In the genomic region with DNA sequence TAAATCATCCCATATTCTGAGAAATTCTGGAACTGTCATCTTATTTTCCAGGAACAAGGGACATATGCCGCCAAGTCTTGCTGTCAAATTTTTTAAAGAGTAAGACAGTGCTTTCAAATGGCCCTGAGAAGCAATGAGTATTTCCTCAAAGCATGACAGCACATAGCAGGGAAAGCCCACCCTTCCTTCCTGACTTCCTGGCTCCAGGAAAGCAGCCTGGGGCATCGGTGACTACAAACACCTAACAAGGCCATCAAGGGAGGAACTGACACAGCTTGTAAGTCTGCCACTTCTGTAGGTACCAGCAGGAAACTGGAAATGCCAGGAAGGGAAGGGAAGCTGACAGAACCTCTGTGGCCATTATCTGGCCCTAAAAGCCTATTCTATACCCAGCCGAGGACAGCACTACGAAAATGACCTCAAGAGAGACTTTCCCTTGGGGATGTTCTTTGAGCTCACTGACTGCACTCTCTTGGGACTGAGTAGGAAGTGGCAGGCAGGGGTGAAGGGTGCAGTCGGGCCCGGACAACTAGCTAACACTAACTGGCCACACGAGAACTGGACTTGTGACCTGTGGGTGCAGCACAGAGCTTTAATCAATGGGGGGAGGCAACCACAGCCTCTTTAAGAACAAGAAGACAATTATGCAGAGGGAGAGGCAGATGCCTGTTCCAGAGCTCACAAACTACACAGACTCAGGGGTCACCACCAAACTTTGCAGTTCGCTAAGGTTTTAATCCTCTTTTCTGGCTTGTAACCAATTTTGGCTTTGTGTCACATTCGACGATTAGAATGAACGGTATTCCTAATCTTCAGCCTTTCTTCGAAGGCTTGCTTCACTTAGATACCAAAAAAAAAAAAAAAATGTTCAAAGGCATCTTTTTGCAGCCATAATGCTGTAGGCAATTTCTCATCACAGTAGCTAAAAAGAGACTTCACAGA, we compare ENCODE assay signal across 14 cellular contexts. TPM values are rescaled to one million over a fixed set of nuclear protein-coding genes. Genes with fewer than 3 reads are reported as not detected.
DNase-seq lines count a peak whose midpoint lies in the region; ATAC-seq and TF ChIP-seq lines count a peak whose summit lies in the region.
"Had no signal": no experiment of that assay in that cellular context is flagged by ENCODE, and none has a peak within 500 bp of the region (broad histone marks: within the 10 kb centered on the region; RNA-seq: fewer than 3 reads in every experiment).

No MANE protein-coding gene starts in this region.

- H3K9me3 ChIP-seq in endodermal cell (ENCODE audit: control insufficient read depth, low read length) (no peaks in the 10 kb centered on the region), spleen (no peaks in the 10 kb centered on the region)
- H3K9me3 ChIP-seq: breast epithelium had no signal

- intact Hi-C loops in spleen (cut with DNase I; ENCODE audit: low total_unique reads), result no loop called here

- H3K9ac ChIP-seq in endodermal cell (ENCODE audit: extremely low read depth, low read length, poor library complexity, severe bottlenecking), result no peak overlapping the region

- H3K36me3 ChIP-seq in endodermal cell (ENCODE audit: control insufficient read depth, insufficient read depth, low read length) (peaks cover 52% of the 10 kb centered on the region), spleen (peaks cover 0 to 9% (median 0%) of the 10 kb centered on the region in 6 donors)
- H3K36me3 ChIP-seq: breast epithelium had no signal

- TF ChIP-seq CTCF in HFFc6 (IDR thresholded peaks at IDR 0.05) (no peak), endodermal cell (conservative IDR thresholded peaks at IDR 0.05) (no peak), spleen (IDR thresholded peaks at IDR 0.05 in 8 of 11, conservative IDR thresholded peaks at IDR 0.05 in 3 of 11) (no peak), GM13976 (IDR thresholded peaks at IDR 0.05; ENCODE audit: borderline replicate concordance, control extremely low read depth, extremely low read depth, insufficient read depth, missing control alignments) (no peak)

- H3K9me3 Mint-ChIP-seq in HFFc6, result no peaks in the 10 kb centered on the region
- H3K9me3 Mint-ChIP-seq in endodermal cell, result no peaks in the 10 kb centered on the region
- H3K9me3 Mint-ChIP-seq: activated CD4-positive, alpha-beta T cell treated with anti-CD3 and anti-CD28 coated beads, Interleukin-2, amount 10 ng/mL, durations not matched to agents 24 days and 14 days; activated T-helper 1 cell treated with anti-CD3 and anti-CD28 coated beads, Interleukin-12 subunit alpha, Interleukin-12 subunit beta, Interleukin-2, Interleukin-4 antibody, amounts not matched to agents 30 ng/mL and 10 ng/mL and 1 ng/mL, durations not matched to agents 14 hours and 24 hours and 36 hours; CD4-positive, alpha-beta T cell had no signal

- H3K27ac ChIP-seq in endodermal cell (ENCODE audit: low read depth, low read length), result no peak overlapping the region
- H3K27ac ChIP-seq in spleen, result peak overlapping the region in 6 of 8 donors; percentile 15 to 93 (median 61)

- ATAC-seq in left lobe of liver, result peak; percentile 83
- ATAC-seq in HG03196 (IDR thresholded peaks at IDR 0.05; ENCODE audit: unreplicated experiment), result no peak
- ATAC-seq in HG02571 (IDR thresholded peaks at IDR 0.05; ENCODE audit: unreplicated experiment), result no peak

- no peak for TF ChIP-seq POLR2A in spleen (IDR thresholded peaks at IDR 0.05)

- DNase-seq in HFFc6, result no peak
- DNase-seq in endodermal cell, result no peak
- peak; percentile 65 for DNase-seq in left lobe of liver (ENCODE audit: low spot score)
- peak; percentile 69 for DNase-seq in spleen
- no peak for DNase-seq in NCI-H526 treated with DMSO at 0.1 percent for 48 hours (lab: John Stamatoyannopoulos, UW)
- no peak for DNase-seq in GM13976 (ENCODE audit: low spot score)
- DNase-seq: activated CD4-positive, alpha-beta T cell treated with anti-CD3 and anti-CD28 coated beads, Interleukin-2, amount 10 ng/mL, durations not matched to agents 24 days and 14 days; CD4-positive, alpha-beta T cell; KBM-7; NCI-H187 treated with DMSO at 0.1 percent for 48 hours had no signal

- WGBS in endodermal cell (ENCODE audit: insufficient coverage in 1 of 2, insufficient read length in 1 of 2), 2 experiments, result 86 to 94% methylated on average over 8 to 12 of the region's 12 CpGs
- WGBS in spleen, 5 donors, result 45 to 65% (median 48%) methylated on average over 12 of the region's 12 CpGs

- in situ Hi-C loops in GM13976 (cut with MboI; ENCODE audit: low sequenced_read_pairs, unreplicated experiment), result no loop called here

- H3K27me3 Mint-ChIP-seq in HFFc6 (ENCODE audit: insufficient read depth) (peaks cover 1% of the 10 kb centered on the region; the same call in 1 of the 2 replicates), endodermal cell (ENCODE audit: insufficient read depth) (no peaks in the 10 kb centered on the region)
- H3K27me3 Mint-ChIP-seq: activated CD4-positive, alpha-beta T cell treated with anti-CD3 and anti-CD28 coated beads, Interleukin-2, amount 10 ng/mL, durations not matched to agents 24 days and 14 days; CD4-positive, alpha-beta T cell had no signal

- no peaks in the 10 kb centered on the region for H3K4me1 ChIP-seq in endodermal cell (ENCODE audit: control insufficient read depth, insufficient read depth, low read length)
- peaks cover 3 to 95% (median 46%) of the 10 kb centered on the region in 6 donors for H3K4me1 ChIP-seq in spleen
- H3K4me1 ChIP-seq: breast epithelium had no signal

- H3K27me3 ChIP-seq in endodermal cell (ENCODE audit: control insufficient read depth, insufficient read depth, low read length, poor library complexity, severe bottlenecking) (no peaks in the 10 kb centered on the region), spleen (replicated peaks in 1 of 7) (no peaks in the 10 kb centered on the region)
- H3K27me3 ChIP-seq: breast epithelium had no signal

- H3K36me3 Mint-ChIP-seq in HFFc6 (ENCODE audit: low read depth) (no peaks in the 10 kb centered on the region), endodermal cell (ENCODE audit: low read depth) (peaks cover 26% of the 10 kb centered on the region)

- H3K4me3 ChIP-seq in endodermal cell (ENCODE audit: low read length), result no peak overlapping the region
- H3K4me3 ChIP-seq in spleen, result no peak overlapping the region
- H3K4me3 ChIP-seq: breast epithelium had no signal

- peak overlapping the region; percentile 17; the same call in 1 of the 2 replicates for H3K27ac Mint-ChIP-seq in HFFc6
- H3K27ac Mint-ChIP-seq in endodermal cell, result peak overlapping the region; percentile 33
- H3K27ac Mint-ChIP-seq: activated CD4-positive, alpha-beta T cell treated with anti-CD3 and anti-CD28 coated beads, Interleukin-2, amount 10 ng/mL, durations not matched to agents 24 days and 14 days; activated T-helper 1 cell treated with anti-CD3 and anti-CD28 coated beads, Interleukin-12 subunit alpha, Interleukin-12 subunit beta, Interleukin-2, Interleukin-4 antibody, amounts not matched to agents 30 ng/mL and 10 ng/mL and 1 ng/mL, durations not matched to agents 14 hours and 24 hours and 36 hours; CD4-positive, alpha-beta T cell had no signal

- H3K4me1 Mint-ChIP-seq in HFFc6 (ENCODE audit: low read depth) (peaks cover 67% of the 10 kb centered on the region), endodermal cell (peaks cover 9% of the 10 kb centered on the region)

- H3K4me3 Mint-ChIP-seq in HFFc6 (peak overlapping the region; percentile 21; the same call in 1 of the 2 replicates), endodermal cell (no peak overlapping the region)
- H3K4me3 Mint-ChIP-seq: activated CD4-positive, alpha-beta T cell treated with anti-CD3 and anti-CD28 coated beads, Interleukin-2, amount 10 ng/mL, durations not matched to agents 24 days and 14 days; activated T-helper 1 cell treated with anti-CD3 and anti-CD28 coated beads, Interleukin-12 subunit alpha, Interleukin-12 subunit beta, Interleukin-2, Interleukin-4 antibody, amounts not matched to agents 30 ng/mL and 10 ng/mL and 1 ng/mL, durations not matched to agents 14 hours and 24 hours and 36 hours; CD4-positive, alpha-beta T cell had no signal

RNA-seq across cellular contexts. Expression of a gene that starts 52.0 kb away (rescaled TPM):
- 10 to 100 TPM; 13.6 to 17.8 (median 14.8) TPM for total RNA-seq in HFFc6 (2021; fragmentation: NEBNext Ultra II Directional; extraction: Animal tissue kit (Norgen Biotek cat#: 25700))
- total RNA-seq in endodermal cell (10 to 100 TPM; 71.9 to 97.5 TPM), left lobe of liver (54.9 TPM), spleen (100 to 1,000 TPM in 6 of 7 donors, 10 to 100 TPM in 1; 80.4 to 159 (median 130) TPM)
- polyA plus RNA-seq in endodermal cell (2013, experiment 1 of 2), result 61.1 TPM
- polyA plus RNA-seq in endodermal cell (2013, experiment 2 of 2), result 56.3 TPM
- polyA plus RNA-seq in spleen, result 10 to 100 TPM; 11.3 to 31.1 (median 23.2) TPM

Comparison
In these comparisons a context has a peak if more than half of its experiments do, and no peak if none do; other contexts are left out.
1. DNase-seq: peak in left lobe of liver (single experiment) and spleen (single experiment); none in HFFc6 (single experiment), endodermal cell (single experiment), NCI-H526 treated with DMSO at 0.1 percent for 48 hours (single experiment) and GM13976 (single experiment).